In genomic region chr2:61340242-61340641, GRCh38 we compare ENCODE assay signal across 1 cellular context.
TF ChIP-seq lines count a peak whose summit lies in the region.

No MANE protein-coding gene starts in this region.

TF ChIP-seq in HepG2, 621 proteins besides CTCF, POLR2A, EP300 and RAD21 (continued from another document):
- TF ChIP-seq, protein P1, sequence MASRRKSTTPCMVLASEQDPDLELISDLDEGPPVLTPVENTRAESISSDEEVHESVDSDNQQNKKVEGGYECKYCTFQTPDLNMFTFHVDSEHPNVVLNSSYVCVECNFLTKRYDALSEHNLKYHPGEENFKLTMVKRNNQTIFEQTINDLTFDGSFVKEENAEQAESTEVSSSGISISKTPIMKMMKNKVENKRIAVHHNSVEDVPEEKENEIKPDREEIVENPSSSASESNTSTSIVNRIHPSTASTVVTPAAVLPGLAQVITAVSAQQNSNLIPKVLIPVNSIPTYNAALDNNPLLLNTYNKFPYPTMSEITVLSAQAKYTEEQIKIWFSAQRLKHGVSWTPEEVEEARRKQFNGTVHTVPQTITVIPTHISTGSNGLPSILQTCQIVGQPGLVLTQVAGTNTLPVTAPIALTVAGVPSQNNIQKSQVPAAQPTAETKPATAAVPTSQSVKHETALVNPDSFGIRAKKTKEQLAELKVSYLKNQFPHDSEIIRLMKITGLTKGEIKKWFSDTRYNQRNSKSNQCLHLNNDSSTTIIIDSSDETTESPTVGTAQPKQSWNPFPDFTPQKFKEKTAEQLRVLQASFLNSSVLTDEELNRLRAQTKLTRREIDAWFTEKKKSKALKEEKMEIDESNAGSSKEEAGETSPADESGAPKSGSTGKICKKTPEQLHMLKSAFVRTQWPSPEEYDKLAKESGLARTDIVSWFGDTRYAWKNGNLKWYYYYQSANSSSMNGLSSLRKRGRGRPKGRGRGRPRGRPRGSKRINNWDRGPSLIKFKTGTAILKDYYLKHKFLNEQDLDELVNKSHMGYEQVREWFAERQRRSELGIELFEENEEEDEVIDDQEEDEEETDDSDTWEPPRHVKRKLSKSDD (CRISPR knock-in tag; IDR thresholded peaks at IDR 0.05; ENCODE audit: low read depth) = no peak
- TF ChIP-seq, protein P2, sequence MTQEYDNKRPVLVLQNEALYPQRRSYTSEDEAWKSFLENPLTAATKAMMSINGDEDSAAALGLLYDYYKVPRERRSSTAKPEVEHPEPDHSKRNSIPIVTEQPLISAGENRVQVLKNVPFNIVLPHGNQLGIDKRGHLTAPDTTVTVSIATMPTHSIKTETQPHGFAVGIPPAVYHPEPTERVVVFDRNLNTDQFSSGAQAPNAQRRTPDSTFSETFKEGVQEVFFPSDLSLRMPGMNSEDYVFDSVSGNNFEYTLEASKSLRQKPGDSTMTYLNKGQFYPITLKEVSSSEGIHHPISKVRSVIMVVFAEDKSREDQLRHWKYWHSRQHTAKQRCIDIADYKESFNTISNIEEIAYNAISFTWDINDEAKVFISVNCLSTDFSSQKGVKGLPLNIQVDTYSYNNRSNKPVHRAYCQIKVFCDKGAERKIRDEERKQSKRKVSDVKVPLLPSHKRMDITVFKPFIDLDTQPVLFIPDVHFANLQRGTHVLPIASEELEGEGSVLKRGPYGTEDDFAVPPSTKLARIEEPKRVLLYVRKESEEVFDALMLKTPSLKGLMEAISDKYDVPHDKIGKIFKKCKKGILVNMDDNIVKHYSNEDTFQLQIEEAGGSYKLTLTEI (CRISPR knock-in tag; conservative IDR thresholded peaks at IDR 0.05) = no peak
- TF ChIP-seq ZNF367 (CRISPR knock-in tag; IDR thresholded peaks at IDR 0.05; ENCODE audit: borderline replicate concordance) = no peak
- TF ChIP-seq HNRNPUL1 (IDR thresholded peaks at IDR 0.05; ENCODE audit: low read depth, low read length) = no peak
- TF ChIP-seq AHR (CRISPR knock-in tag; IDR thresholded peaks at IDR 0.05) = no peak
- TF ChIP-seq ZNF878 (CRISPR knock-in tag; IDR thresholded peaks at IDR 0.05) = no peak
- TF ChIP-seq ELF4 (CRISPR knock-in tag; IDR thresholded peaks at IDR 0.05; ENCODE audit: borderline replicate concordance) = no peak
